ENCODE assay signal across 8 cellular contexts in the genomic region with DNA sequence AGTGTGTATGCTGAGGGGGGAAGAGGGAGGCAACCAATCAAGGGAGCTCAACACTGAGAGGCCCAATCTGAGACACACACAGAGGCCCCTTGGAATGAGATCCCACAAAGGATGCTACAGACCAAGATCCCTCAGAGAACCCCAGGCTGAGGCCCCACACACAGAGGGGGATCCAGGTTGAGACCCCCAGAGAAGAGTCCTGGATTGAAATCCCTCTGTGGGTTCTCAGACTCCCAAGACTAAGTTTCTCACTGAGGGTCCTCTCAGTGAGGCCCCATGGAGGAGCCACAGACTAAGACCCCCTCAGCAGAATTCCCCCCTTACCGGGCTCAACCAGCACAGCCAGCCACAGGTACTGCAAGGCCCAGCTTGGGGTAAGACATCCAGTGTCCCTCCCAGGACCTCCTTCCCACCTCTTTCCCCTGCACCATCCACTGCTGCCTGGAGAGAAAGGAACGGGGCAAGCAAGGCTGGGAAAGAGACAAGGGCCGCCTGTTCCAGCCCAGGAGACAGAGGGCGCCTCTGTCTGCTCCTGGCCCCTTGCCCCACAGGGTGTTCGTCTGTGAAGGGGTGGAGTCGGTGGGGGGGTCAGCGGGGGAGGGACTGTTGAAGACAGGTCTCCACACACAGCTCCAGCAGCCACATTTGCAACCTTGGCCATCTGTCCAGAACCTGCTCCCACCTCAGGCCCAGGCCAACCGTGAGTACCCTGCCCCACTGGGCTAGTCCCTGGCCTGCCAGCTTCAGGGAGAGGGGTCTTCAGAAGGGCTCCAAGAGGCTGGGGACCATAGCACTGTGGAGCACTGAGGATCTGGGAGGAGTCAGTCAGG. TPM values are rescaled to one million over a fixed set of nuclear protein-coding genes. Genes with fewer than 3 reads are reported as not detected.
DNase-seq lines count a peak whose midpoint lies in the region; ATAC-seq, FAIRE-seq and TF ChIP-seq lines count a peak whose summit lies in the region.

S100A1 (plus strand) TSS at position 638 of the 830 bp plus-strand sequence. CDS start 2,088 bp downstream, outside the sequence.

- H3K27me3 ChIP-seq in prostate gland (replicated peaks; ENCODE audit: insufficient read depth), result no peaks in the 10 kb centered on the region

- H3K4me1 ChIP-seq in prostate gland (replicated peaks), result peaks cover 5% of the 10 kb centered on the region

- WGBS in prostate gland, result 78% methylated on average over 8 of the region's 8 CpGs

- peak; percentile 59 for DNase-seq in DMS 273 treated with DMSO at 0.1 percent for 48 hours (lab: John Stamatoyannopoulos, UW)
- no peak for DNase-seq in activated B cell treated with CpG ODN at 0.5 μM for 24 hours
- peak; percentile 68 for DNase-seq in left cardiac atrium
- DNase-seq in prostate gland (ENCODE audit: low spot score), result no peak
- DNase-seq in activated CD4-positive, alpha-beta T cell treated with anti-CD3 and anti-CD28 coated beads for 36 hours, result no peak
- no peak for DNase-seq in D721Med (ENCODE audit: insufficient read length, low spot score)
- no peak for DNase-seq in NCI-H1105 treated with DMSO at 0.1 percent for 48 hours (lab: John Stamatoyannopoulos, UW)

- CTCF ChIA-PET in activated B cell treated with CpG ODN at 0.5 μM for 24 hours (lab: Charles Lee), result interaction anchor here (1.0 to 3.8 kb wide), 9 partner anchors 10 to 118 kb away, joined by 3 to 38 read pairs (median 4); partner anchors contain the start of gene S100A6
- CTCF ChIA-PET in activated CD4-positive, alpha-beta T cell treated with anti-CD3 and anti-CD28 coated beads for 36 hours (lab: Charles Lee), result interaction anchor here (0.8 to 7.1 kb wide), 7 partner anchors 10 to 117 kb away, joined by 3 to 60 read pairs (median 3); partner anchors contain the start of gene S100A14

- H3K27ac Mint-ChIP-seq in activated B cell treated with CpG ODN at 0.5 μM for 24 hours, result peak within 1 kb of the TSS; percentile 25
- H3K27ac Mint-ChIP-seq in activated CD4-positive, alpha-beta T cell treated with anti-CD3 and anti-CD28 coated beads for 36 hours, result no peak within 1 kb of the TSS

- no peaks in the 10 kb centered on the region for H3K9me3 Mint-ChIP-seq in activated B cell treated with CpG ODN at 0.5 μM for 24 hours
- H3K9me3 Mint-ChIP-seq in activated CD4-positive, alpha-beta T cell treated with anti-CD3 and anti-CD28 coated beads for 36 hours (ENCODE audit: low read depth), result no peaks in the 10 kb centered on the region

- H3K27me3 Mint-ChIP-seq in activated B cell treated with CpG ODN at 0.5 μM for 24 hours, result no peaks in the 10 kb centered on the region
- peaks cover 2% of the 10 kb centered on the region for H3K27me3 Mint-ChIP-seq in activated CD4-positive, alpha-beta T cell treated with anti-CD3 and anti-CD28 coated beads for 36 hours

- H3K4me3 Mint-ChIP-seq in activated B cell treated with CpG ODN at 0.5 μM for 24 hours, result peak within 1 kb of the TSS; percentile 60
- H3K4me3 Mint-ChIP-seq in activated CD4-positive, alpha-beta T cell treated with anti-CD3 and anti-CD28 coated beads for 36 hours, result no peak within 1 kb of the TSS

- no peak for ATAC-seq in activated B cell treated with CpG ODN at 0.5 μM for 24 hours (ENCODE audit: low read depth)
- peak; percentile 29 to 44 for ATAC-seq in left cardiac atrium
- ATAC-seq in activated CD4-positive, alpha-beta T cell treated with anti-CD3 and anti-CD28 coated beads for 36 hours, result no peak
- ATAC-seq in GM21737 (IDR thresholded peaks at IDR 0.05; ENCODE audit: unreplicated experiment), result no peak

- no peaks in the 10 kb centered on the region for H3K36me3 ChIP-seq in prostate gland

- H3K27ac ChIP-seq in prostate gland, result peak within 1 kb of the TSS; percentile 84

- peak within 1 kb of the TSS; percentile 37 to 45 for H3K4me3 ChIP-seq in prostate gland

- no peak for TF ChIP-seq CTCF in activated B cell treated with CpG ODN at 0.5 μM for 24 hours (IDR thresholded peaks at IDR 0.05)
- TF ChIP-seq CTCF in prostate gland (IDR thresholded peaks at IDR 0.05), result peak in 1 of 4 experiments; percentile 1
- TF ChIP-seq CTCF in D721Med (IDR thresholded peaks at IDR 0.05; ENCODE audit: insufficient read depth, missing control alignments), result no peak

- peaks cover 4% of the 10 kb centered on the region for H3K36me3 Mint-ChIP-seq in activated B cell treated with CpG ODN at 0.5 μM for 24 hours (ENCODE audit: low read depth)
- no peaks in the 10 kb centered on the region for H3K36me3 Mint-ChIP-seq in activated CD4-positive, alpha-beta T cell treated with anti-CD3 and anti-CD28 coated beads for 36 hours (ENCODE audit: low read depth)

- peaks cover 32% of the 10 kb centered on the region for H3K4me1 Mint-ChIP-seq in activated B cell treated with CpG ODN at 0.5 μM for 24 hours
- peaks cover 20% of the 10 kb centered on the region for H3K4me1 Mint-ChIP-seq in activated CD4-positive, alpha-beta T cell treated with anti-CD3 and anti-CD28 coated beads for 36 hours

- no peak for TF ChIP-seq POLR2A in prostate gland (IDR thresholded peaks at IDR 0.05)

- no peak for FAIRE-seq in D721Med (lab: Jason Lieb, UNC)

- intact Hi-C loops in activated B cell treated with CpG ODN at 0.5 μM for 24 hours (cut with micrococcal nuclease) (loop anchor here (2.0 kb wide), 1 partner anchor 55 kb away; no protein-coding TSS in a partner anchor), left cardiac atrium (cut with DNase I) (no loop called here), prostate gland (cut with DNase I) (loop anchor here (5.0 kb wide), 1 partner anchor 56 kb away; no protein-coding TSS in a partner anchor)
- intact Hi-C loops in activated CD4-positive, alpha-beta T cell treated with anti-CD3 and anti-CD28 coated beads for 36 hours (cut with DNase I, micrococcal nuclease), result no loop called here

- H3K9me3 ChIP-seq in prostate gland, result no peaks in the 10 kb centered on the region

- POLR2A ChIA-PET in activated B cell treated with CpG ODN at 0.5 μM for 24 hours (lab: Charles Lee), result interaction anchor here (0.9 to 5.5 kb wide), 5 partner anchors 9 to 62 kb away, joined by 3 to 27 read pairs (median 5); partner anchors contain the start of gene S100A2
- POLR2A ChIA-PET in activated CD4-positive, alpha-beta T cell treated with anti-CD3 and anti-CD28 coated beads for 36 hours (lab: Charles Lee), result interaction anchor here (0.7 kb wide), 1 partner anchor 12 kb away, joined by 3 read pairs; no protein-coding TSS in a partner anchor

RNA-seq across cellular contexts. Expression of gene S100A1, which starts in this region (rescaled TPM):
- total RNA-seq in activated B cell treated with CpG ODN at 0.5 μM for 24 hours, result 0.31 and 0.69 TPM in 2 replicates
- total RNA-seq in left cardiac atrium, result 1,000 to 10,000 TPM; 1,254 to 1,508 TPM
- total RNA-seq in prostate gland, result 10 to 100 TPM in 1 of 2 donors, 1 to 10 TPM in 1; 9.1 to 10.7 TPM
- not detected for total RNA-seq in activated CD4-positive, alpha-beta T cell treated with anti-CD3 and anti-CD28 coated beads for 36 hours

Comparison
In these comparisons a context has a peak if more than half of its experiments do, and no peak if none do; other contexts are left out.
1. RNA of gene S100A1 (total RNA-seq): 1,254 to 1,508 TPM in left cardiac atrium; 9.1 to 10.7 TPM in prostate gland, 0.31 to 0.69 TPM in activated B cell treated with CpG ODN at 0.5 μM for 24 hours and not detected in activated CD4-positive, alpha-beta T cell treated with anti-CD3 and anti-CD28 coated beads for 36 hours; every median in the first group is over 100 times any median in the second.
2. DNase-seq: peak in DMS 273 treated with DMSO at 0.1 percent for 48 hours (single experiment) and left cardiac atrium (single experiment); none in activated B cell treated with CpG ODN at 0.5 μM for 24 hours (single experiment), prostate gland (single experiment), activated CD4-positive, alpha-beta T cell treated with anti-CD3 and anti-CD28 coated beads for 36 hours (single experiment), D721Med (single experiment) and NCI-H1105 treated with DMSO at 0.1 percent for 48 hours (single experiment).
3. ATAC-seq: peak in left cardiac atrium (2 of 2); none in activated B cell treated with CpG ODN at 0.5 μM for 24 hours (single experiment), activated CD4-positive, alpha-beta T cell treated with anti-CD3 and anti-CD28 coated beads for 36 hours (single experiment) and GM21737 (single experiment).
4. intact Hi-C loops: an anchor here in activated B cell treated with CpG ODN at 0.5 μM for 24 hours (2.0 kb wide) and prostate gland (5.0 kb wide); none called in left cardiac atrium and activated CD4-positive, alpha-beta T cell treated with anti-CD3 and anti-CD28 coated beads for 36 hours.